Comparison of ENCODE assay signal across 8 cellular contexts in genomic region chr12:121812320-121812871, GRCh38.
DNase-seq lines count a peak whose midpoint lies in the region; ATAC-seq and TF ChIP-seq lines count a peak whose summit lies in the region.

No MANE protein-coding gene starts in this region.

- no peak for TF ChIP-seq CTCF in HFF-Myc (IDR thresholded peaks at IDR 0.05; ENCODE audit: low read depth, low read length, missing control alignments)
- TF ChIP-seq CTCF in coronary artery (IDR thresholded peaks at IDR 0.05) = no peak

- H3K9me3 Mint-ChIP-seq in stimulated activated memory B cell treated with anti-CD40 and anti-IgM and Interleukin-4, amounts not matched to agents 10 μg/mL and 1 μg/mL and 100 μg/mL, for 72 hours = no peaks in the 10 kb centered on the region

- peak overlapping the region; percentile 74 to 93 for H3K27ac ChIP-seq in coronary artery

- peak overlapping the region; percentile 81 for H3K4me3 Mint-ChIP-seq in stimulated activated memory B cell treated with anti-CD40 and anti-IgM and Interleukin-4, amounts not matched to agents 10 μg/mL and 1 μg/mL and 100 μg/mL, for 72 hours

- H3K4me3 ChIP-seq in HFF-Myc (replicated peaks; ENCODE audit: low read depth, low read length) (peak overlapping the region; percentile 56), coronary artery (peak overlapping the region; percentile 86)

- peaks cover 57% of the 10 kb centered on the region for H3K4me1 Mint-ChIP-seq in stimulated activated memory B cell treated with anti-CD40 and anti-IgM and Interleukin-4, amounts not matched to agents 10 μg/mL and 1 μg/mL and 100 μg/mL, for 72 hours

- H3K36me3 Mint-ChIP-seq in stimulated activated memory B cell treated with anti-CD40 and anti-IgM and Interleukin-4, amounts not matched to agents 10 μg/mL and 1 μg/mL and 100 μg/mL, for 72 hours = peaks cover 57% of the 10 kb centered on the region

- DNase-seq in EL = peak; percentile 74
- no peak for DNase-seq in HFF-Myc (ENCODE audit: extremely low read depth, low read depth)
- DNase-seq in RPMI8226 = peak; percentile 20
- no peak for DNase-seq in coronary artery (ENCODE audit: low spot score)
- DNase-seq in left kidney (ENCODE audit: low read depth, low spot score) = peak; percentile 89
- DNase-seq in middle frontal gyrus (ENCODE audit: extremely low spot score, low spot score) = no peak

- no peaks in the 10 kb centered on the region for H3K27me3 Mint-ChIP-seq in stimulated activated memory B cell treated with anti-CD40 and anti-IgM and Interleukin-4, amounts not matched to agents 10 μg/mL and 1 μg/mL and 100 μg/mL, for 72 hours

- peak overlapping the region; percentile 58 for H3K27ac Mint-ChIP-seq in stimulated activated memory B cell treated with anti-CD40 and anti-IgM and Interleukin-4, amounts not matched to agents 10 μg/mL and 1 μg/mL and 100 μg/mL, for 72 hours

- ATAC-seq in stimulated activated memory B cell treated with anti-CD40 and anti-IgM and Interleukin-4, amounts not matched to agents 10 μg/mL and 1 μg/mL and 100 μg/mL, for 72 hours = peak; percentile 63
- ATAC-seq in HG02798 (IDR thresholded peaks at IDR 0.05; ENCODE audit: poor library complexity, unreplicated experiment) = no peak

Comparison
In these comparisons a context has a peak if more than half of its experiments do, and no peak if none do; other contexts are left out.
1. DNase-seq: peak in EL (single experiment), RPMI8226 (single experiment) and left kidney (single experiment); none in HFF-Myc (single experiment), coronary artery (single experiment) and middle frontal gyrus (single experiment).